9 cellular contexts compared by ENCODE assay signal in the genomic region with DNA sequence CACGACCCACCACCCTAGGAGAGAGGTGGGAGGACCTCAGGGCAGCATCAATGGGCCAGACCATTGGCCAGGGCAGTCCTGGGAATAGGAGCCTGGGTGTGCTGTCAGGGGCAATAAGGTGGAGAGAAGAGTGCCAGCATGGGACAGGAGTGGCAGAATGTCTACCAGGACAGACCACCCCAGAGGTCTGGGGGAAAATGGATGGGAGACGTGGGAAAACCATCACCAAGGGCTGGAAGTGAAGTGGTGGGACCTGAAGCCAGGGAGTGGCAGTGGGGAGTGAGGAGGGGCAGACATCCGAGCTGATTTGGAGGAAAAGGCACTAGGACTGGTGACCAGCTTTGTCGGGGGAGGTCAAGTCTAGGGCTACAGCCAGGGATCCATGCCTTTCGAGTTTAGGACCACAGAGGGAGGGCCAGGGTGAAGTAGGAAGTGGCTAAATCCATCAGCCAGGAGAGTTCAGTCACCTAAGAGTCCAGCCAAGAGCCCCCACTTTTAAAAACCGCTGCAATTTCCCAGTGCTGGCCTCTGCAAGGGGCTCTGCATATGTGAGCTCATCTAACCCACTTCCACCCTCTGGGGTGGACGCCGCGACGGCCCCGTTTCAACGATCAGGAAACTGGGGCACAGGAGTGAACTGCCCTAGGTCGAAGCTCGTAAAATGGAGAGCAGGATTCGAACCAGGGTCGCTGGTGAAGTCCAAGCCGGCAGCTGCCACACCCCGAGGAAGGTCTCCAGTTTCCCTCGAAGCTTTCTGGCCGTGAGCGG. TPM values are rescaled to one million over a fixed set of nuclear protein-coding genes. Genes with fewer than 3 reads are reported as not detected.
DNase-seq lines count a peak whose midpoint lies in the region; ATAC-seq and TF ChIP-seq lines count a peak whose summit lies in the region.
"Had no signal": no experiment of that assay in that cellular context is flagged by ENCODE, and none has a peak within 500 bp of the region (broad histone marks: within the 10 kb centered on the region; RNA-seq: fewer than 3 reads in every experiment).

No MANE protein-coding gene starts in this region.

- no peak for DNase-seq in natural killer cell treated with Interleukin-12 subunit alpha and Interleukin-12 subunit beta and Interleukin-15 and Interleukin-18, amount 100 ng/mL, for 72 hours (ENCODE audit: low spot score)
- DNase-seq in natural killer cell = no peak
- no peak for DNase-seq in vagina (ENCODE audit: extremely low spot score in 2 of 2)
- DNase-seq in stimulated activated CD4-positive, alpha-beta T cell treated with anti-CD3 and anti-CD28 coated beads, Interleukin-12 subunit alpha, Interleukin-12 subunit beta, amount 100 ng/mL, for 4 hours = no peak
- no peak for DNase-seq in MV-4-11 (lab: John Stamatoyannopoulos, UW)
- no peak for DNase-seq in AML-193 (lab: John Stamatoyannopoulos, UW)
- DNase-seq: DMS 273 treated with DMSO at 0.1 percent for 48 hours had no signal

- peak overlapping the region in 1 of 2 donors; percentile 62 for H3K9ac ChIP-seq in mucosa of rectum (ENCODE audit: low read depth in 1 of 2, low read length in 2 of 2)

- H3K36me3 ChIP-seq in ectodermal cell (ENCODE audit: control insufficient read depth, insufficient read depth, low read length) (peaks cover 4% of the 10 kb centered on the region), mucosa of rectum (ENCODE audit: control insufficient read depth in 2 of 2, insufficient read depth in 2 of 2, low read length in 2 of 2) (no peaks in the 10 kb centered on the region), vagina (no peaks in the 10 kb centered on the region)

- TF ChIP-seq POLR2A in vagina (IDR thresholded peaks at IDR 0.05) = no peak

- intact Hi-C loops in natural killer cell (cut with micrococcal nuclease) = no loop called here
- intact Hi-C loops in vagina (cut with DNase I) = no loop called here

- H3K27me3 Mint-ChIP-seq in natural killer cell treated with Interleukin-12 subunit alpha and Interleukin-12 subunit beta and Interleukin-15 and Interleukin-18, amount 100 ng/mL, for 72 hours = peaks cover 34 to 39% of the 10 kb centered on the region in 2 donors
- H3K27me3 Mint-ChIP-seq in natural killer cell (ENCODE audit: low read depth in 2 of 2) = peaks cover 31 to 44% of the 10 kb centered on the region in 2 donors

- H3K9me3 Mint-ChIP-seq in natural killer cell treated with Interleukin-12 subunit alpha and Interleukin-12 subunit beta and Interleukin-15 and Interleukin-18, amount 100 ng/mL, for 72 hours = no peaks in the 10 kb centered on the region
- H3K9me3 Mint-ChIP-seq in natural killer cell = no peaks in the 10 kb centered on the region

- H3K9me3 ChIP-seq in ectodermal cell (ENCODE audit: control insufficient read depth, low read length) (peaks cover 3% of the 10 kb centered on the region), mucosa of rectum (ENCODE audit: control insufficient read depth in 2 of 2, low read length in 2 of 2) (no peaks in the 10 kb centered on the region), vagina (no peaks in the 10 kb centered on the region)

- TF ChIP-seq CTCF in natural killer cell (IDR thresholded peaks at IDR 0.05) = no peak
- TF ChIP-seq CTCF in vagina (IDR thresholded peaks at IDR 0.05) = no peak

- ATAC-seq in natural killer cell treated with Interleukin-12 subunit alpha and Interleukin-12 subunit beta and Interleukin-15 and Interleukin-18, amount 100 ng/mL, for 72 hours = no peak
- no peak for ATAC-seq in natural killer cell

- peaks cover 4 to 30% of the 10 kb centered on the region in 2 donors for H3K4me1 Mint-ChIP-seq in natural killer cell treated with Interleukin-12 subunit alpha and Interleukin-12 subunit beta and Interleukin-15 and Interleukin-18, amount 100 ng/mL, for 72 hours (ENCODE audit: low read depth in 2 of 2)
- peaks cover 0 to 15% of the 10 kb centered on the region in 2 donors for H3K4me1 Mint-ChIP-seq in natural killer cell

- H3K27me3 ChIP-seq in ectodermal cell (ENCODE audit: control insufficient read depth, insufficient read depth, low read length, poor library complexity, severe bottlenecking) (peaks cover 33% of the 10 kb centered on the region), mucosa of rectum (ENCODE audit: control insufficient read depth in 2 of 2, insufficient read depth in 2 of 2, low read length in 2 of 2) (peaks cover 3 to 7% of the 10 kb centered on the region in 2 donors), vagina (no peaks in the 10 kb centered on the region)

- 40 to 41% methylated on average over 21 of the region's 21 CpGs for WGBS in ectodermal cell, 2 experiments

- peaks cover 7% of the 10 kb centered on the region for H3K36me3 Mint-ChIP-seq in natural killer cell treated with Interleukin-12 subunit alpha and Interleukin-12 subunit beta and Interleukin-15 and Interleukin-18, amount 100 ng/mL, for 72 hours
- H3K36me3 Mint-ChIP-seq in natural killer cell = no peaks in the 10 kb centered on the region

- peak overlapping the region; percentile 64 for H3K4me3 ChIP-seq in ectodermal cell (ENCODE audit: insufficient read depth, low read depth, low read length)
- H3K4me3 ChIP-seq in mucosa of rectum (ENCODE audit: low read length in 2 of 2) = peak overlapping the region; percentile 44 to 65
- H3K4me3 ChIP-seq in vagina = peak overlapping the region; percentile 61 to 89

- H3K27ac ChIP-seq in ectodermal cell (ENCODE audit: insufficient read depth, low read depth, low read length, poor library complexity, severe bottlenecking) = no peak overlapping the region
- H3K27ac ChIP-seq in mucosa of rectum (ENCODE audit: low read depth in 2 of 2, low read length in 2 of 2) = no peak overlapping the region
- H3K27ac ChIP-seq in vagina = peak overlapping the region; percentile 90

- peak overlapping the region; percentile 73 for H3K4me3 Mint-ChIP-seq in natural killer cell treated with Interleukin-12 subunit alpha and Interleukin-12 subunit beta and Interleukin-15 and Interleukin-18, amount 100 ng/mL, for 72 hours
- H3K4me3 Mint-ChIP-seq in natural killer cell = no peak overlapping the region

- H3K27ac Mint-ChIP-seq in natural killer cell treated with Interleukin-12 subunit alpha and Interleukin-12 subunit beta and Interleukin-15 and Interleukin-18, amount 100 ng/mL, for 72 hours = no peak overlapping the region
- no peak overlapping the region for H3K27ac Mint-ChIP-seq in natural killer cell

- peaks cover 26% of the 10 kb centered on the region for H3K4me1 ChIP-seq in ectodermal cell (ENCODE audit: control insufficient read depth, insufficient read depth, low read length)
- H3K4me1 ChIP-seq in mucosa of rectum (ENCODE audit: control insufficient read depth in 2 of 2, insufficient read depth in 2 of 2, low read length in 2 of 2) = peaks cover 0 to 2% of the 10 kb centered on the region in 2 donors
- peaks cover 50% of the 10 kb centered on the region for H3K4me1 ChIP-seq in vagina

RNA-seq across cellular contexts. Expression of gene EVC2, which starts 0.8 kb away (rescaled TPM):
- 1 to 10 TPM in 1 of 2 donors, under 1 TPM in 1; 0.12 to 4.4 TPM for total RNA-seq in natural killer cell treated with Interleukin-12 subunit alpha and Interleukin-12 subunit beta and Interleukin-15 and Interleukin-18, amount 100 ng/mL, for 72 hours
- total RNA-seq in natural killer cell = 1 to 10 TPM in 2 of 3 donors, under 1 TPM in 1; 0.20 to 2.6 (median 1.5) TPM
- 7.6 TPM for polyA plus RNA-seq in ectodermal cell (2013, experiment 1 of 4)
- polyA plus RNA-seq in ectodermal cell (2013, experiment 2 of 4) = 7.2 TPM
- 4.7 TPM for polyA plus RNA-seq in ectodermal cell (2013, experiment 3 of 4)
- 5.5 TPM for polyA plus RNA-seq in ectodermal cell (2013, experiment 4 of 4)
- total RNA-seq in vagina = 23.8 TPM

RNA-seq across cellular contexts. Expression of gene EVC, which starts 3.5 kb away (rescaled TPM):
- 1 to 10 TPM in 1 of 2 donors, not detected in 1; 7.2 TPM for total RNA-seq in natural killer cell treated with Interleukin-12 subunit alpha and Interleukin-12 subunit beta and Interleukin-15 and Interleukin-18, amount 100 ng/mL, for 72 hours
- 1 to 10 TPM in 1 of 3 donors, under 1 TPM in 2; 0.18 to 2.9 (median 0.42) TPM for total RNA-seq in natural killer cell
- 10.6 TPM for polyA plus RNA-seq in ectodermal cell (2013, experiment 1 of 4)
- polyA plus RNA-seq in ectodermal cell (2013, experiment 2 of 4) = 10.0 TPM
- 9.3 TPM for polyA plus RNA-seq in ectodermal cell (2013, experiment 3 of 4)
- polyA plus RNA-seq in ectodermal cell (2013, experiment 4 of 4) = 10.7 TPM
- 19.4 TPM for total RNA-seq in vagina
